Comparison of ENCODE assay signal across 8 cellular contexts in the genomic region with DNA sequence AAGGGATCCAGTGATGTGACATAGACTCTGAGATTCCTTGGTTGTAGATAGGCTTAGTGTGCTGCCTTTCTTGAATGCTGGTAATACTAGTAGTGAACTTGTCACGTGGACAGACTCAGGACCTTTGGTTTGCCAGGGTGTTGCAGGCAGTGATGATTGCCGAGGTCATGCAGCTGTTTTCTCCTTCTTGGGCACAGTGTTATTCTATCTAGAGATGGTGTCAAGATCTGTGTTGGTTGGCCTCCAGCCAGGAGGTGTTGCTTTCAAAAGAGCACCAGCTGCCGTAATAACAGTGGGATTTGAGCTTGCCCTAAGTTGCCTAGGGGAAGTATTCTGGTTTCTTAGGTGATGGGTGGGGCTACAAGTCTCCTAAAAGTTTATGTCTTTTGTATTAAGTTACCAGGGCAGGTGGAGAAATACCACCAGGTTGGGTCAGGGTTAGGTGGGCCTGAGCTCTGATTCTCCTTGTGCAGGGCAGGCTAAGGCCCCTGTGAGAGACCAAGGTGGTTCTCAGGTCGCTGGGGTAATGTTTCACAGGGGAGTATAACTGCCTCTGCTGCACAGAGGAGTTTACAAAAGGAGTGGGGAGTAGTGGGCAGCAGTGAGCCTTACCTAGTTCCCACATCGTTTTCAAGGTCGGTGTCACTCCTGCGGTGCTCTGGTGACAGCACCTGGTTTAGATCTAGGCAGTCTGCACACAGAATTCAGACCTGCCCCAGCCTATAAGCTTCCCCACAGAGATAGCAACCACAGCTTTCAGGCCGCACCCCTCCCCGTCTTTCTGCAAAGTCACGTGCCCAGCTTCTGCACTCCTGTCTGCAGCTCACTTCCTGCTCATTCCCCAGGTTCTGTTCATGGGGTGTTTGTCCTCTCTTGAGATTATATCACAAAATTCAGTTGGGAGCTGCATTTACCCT.
DNase-seq lines count a peak whose midpoint lies in the region; TF ChIP-seq lines count a peak whose summit lies in the region.

No MANE protein-coding gene starts in this region.

- H3K4me1 Mint-ChIP-seq in activated T-helper 2 cell treated with anti-CD3 and anti-CD28 coated beads, Interferon-gamma antibody, Interleukin-2, Interleukin-4, amounts not matched to agents 10 μg/mL and 5 μg/mL and 100 μg/mL, durations not matched to agents 14 hours and 24 hours and 36 hours (ENCODE audit: low read depth), result peaks cover 22% of the 10 kb centered on the region
- H3K4me1 Mint-ChIP-seq in neural progenitor cell, result peaks cover 21% of the 10 kb centered on the region

- intact Hi-C loops in activated T-helper 2 cell treated with anti-CD3 and anti-CD28 coated beads, Interferon-gamma antibody, Interleukin-2, Interleukin-4, amounts not matched to agents 10 μg/mL and 5 μg/mL and 100 μg/mL, durations not matched to agents 14 hours and 24 hours and 36 hours (cut with micrococcal nuclease), result no loop called here

- H2AFZ ChIP-seq in neural progenitor cell (replicated peaks), result no peak overlapping the region
- no peak overlapping the region; the same call in 1 of the 2 replicates for H2AFZ ChIP-seq in Karpas-422 (ENCODE audit: low read length)

- peak overlapping the region; percentile 35 for H3K4me3 Mint-ChIP-seq in activated T-helper 2 cell treated with anti-CD3 and anti-CD28 coated beads, Interferon-gamma antibody, Interleukin-2, Interleukin-4, amounts not matched to agents 10 μg/mL and 5 μg/mL and 100 μg/mL, durations not matched to agents 14 hours and 24 hours and 36 hours (ENCODE audit: low read depth)
- H3K4me3 Mint-ChIP-seq in neural progenitor cell, result no peak overlapping the region

- H3K4me1 ChIP-seq in neural progenitor cell (no peaks in the 10 kb centered on the region), Karpas-422 (ENCODE audit: low read length) (no peaks in the 10 kb centered on the region)

- H3K4me2 ChIP-seq in neural progenitor cell (no peak overlapping the region), Karpas-422 (ENCODE audit: low read depth, low read length, poor library complexity, severe bottlenecking) (no peak overlapping the region)

- peak overlapping the region; percentile 32 for H3K27ac Mint-ChIP-seq in activated T-helper 2 cell treated with anti-CD3 and anti-CD28 coated beads, Interferon-gamma antibody, Interleukin-2, Interleukin-4, amounts not matched to agents 10 μg/mL and 5 μg/mL and 100 μg/mL, durations not matched to agents 14 hours and 24 hours and 36 hours
- peak overlapping the region; percentile 64 for H3K27ac Mint-ChIP-seq in neural progenitor cell

- H3K27me3 ChIP-seq in neural progenitor cell (no peaks in the 10 kb centered on the region), Karpas-422 (ENCODE audit: low read length) (no peaks in the 10 kb centered on the region)

- H3K9me2 ChIP-seq in Karpas-422 (replicated peaks; ENCODE audit: insufficient read depth, low read length), result no peaks in the 10 kb centered on the region

- H3K79me2 ChIP-seq in neural progenitor cell (ENCODE audit: low read depth) (peaks cover 14% of the 10 kb centered on the region), Karpas-422 (ENCODE audit: low read length) (no peaks in the 10 kb centered on the region)

- no peak overlapping the region for H3K9ac ChIP-seq in neural progenitor cell
- H3K9ac ChIP-seq in Karpas-422 (ENCODE audit: low read length), result no peak overlapping the region

- H3K36me3 ChIP-seq in neural progenitor cell (peaks cover 14% of the 10 kb centered on the region), Karpas-422 (ENCODE audit: insufficient read depth, low read length) (no peaks in the 10 kb centered on the region)

- peaks cover 13% of the 10 kb centered on the region for H3K9me3 ChIP-seq in neural progenitor cell (ENCODE audit: low read depth)
- H3K9me3 ChIP-seq in Karpas-422 (ENCODE audit: low read length), result no peaks in the 10 kb centered on the region

- no peaks in the 10 kb centered on the region for H4K20me1 ChIP-seq in neural progenitor cell (ENCODE audit: low read depth)
- H4K20me1 ChIP-seq in Karpas-422 (ENCODE audit: insufficient read depth, low read depth, low read length), result no peaks in the 10 kb centered on the region

- DNase-seq in ELF-1 (ENCODE audit: low read depth, low spot score) (peak; percentile 37), NCI-H82 treated with DMSO at 0.1 percent for 48 hours (lab: John Stamatoyannopoulos, UW; ENCODE audit: unreplicated experiment) (peak; percentile 13), neural progenitor cell (ENCODE audit: low spot score) (no peak), ureter (ENCODE audit: low spot score) (peak; percentile 56), hippocampal formation (lab: John Stamatoyannopoulos, UW) (no peak), Karpas-422 (no peak), NCI-H526 (lab: John Stamatoyannopoulos, UW) (no peak)
- peak; percentile 64 for DNase-seq in activated T-helper 2 cell treated with anti-CD3 and anti-CD28 coated beads, Interferon-gamma antibody, Interleukin-2, Interleukin-4, amounts not matched to agents 10 μg/mL and 5 μg/mL and 100 μg/mL, durations not matched to agents 14 hours and 24 hours and 36 hours (ENCODE audit: low spot score)

- no peak for TF ChIP-seq CTCF in neural progenitor cell (IDR thresholded peaks at IDR 0.05)

- H3K4me3 ChIP-seq in neural progenitor cell (no peak overlapping the region), Karpas-422 (ENCODE audit: low read length) (no peak overlapping the region)

- no peaks in the 10 kb centered on the region for H3K27me3 Mint-ChIP-seq in activated T-helper 2 cell treated with anti-CD3 and anti-CD28 coated beads, Interferon-gamma antibody, Interleukin-2, Interleukin-4, amounts not matched to agents 10 μg/mL and 5 μg/mL and 100 μg/mL, durations not matched to agents 14 hours and 24 hours and 36 hours (ENCODE audit: low read depth)
- no peaks in the 10 kb centered on the region for H3K27me3 Mint-ChIP-seq in neural progenitor cell (ENCODE audit: insufficient read depth, low read depth)

- H3F3A ChIP-seq in neural progenitor cell (ENCODE audit: low read depth), result no peaks in the 10 kb centered on the region

- H3K27ac ChIP-seq in neural progenitor cell (no peak overlapping the region), Karpas-422 (ENCODE audit: low read length) (no peak overlapping the region)

- H3K9me3 Mint-ChIP-seq in activated T-helper 2 cell treated with anti-CD3 and anti-CD28 coated beads, Interferon-gamma antibody, Interleukin-2, Interleukin-4, amounts not matched to agents 10 μg/mL and 5 μg/mL and 100 μg/mL, durations not matched to agents 14 hours and 24 hours and 36 hours, result peaks cover 20% of the 10 kb centered on the region
- peaks cover 23% of the 10 kb centered on the region for H3K9me3 Mint-ChIP-seq in neural progenitor cell

- peaks cover 5% of the 10 kb centered on the region for H3K36me3 Mint-ChIP-seq in activated T-helper 2 cell treated with anti-CD3 and anti-CD28 coated beads, Interferon-gamma antibody, Interleukin-2, Interleukin-4, amounts not matched to agents 10 μg/mL and 5 μg/mL and 100 μg/mL, durations not matched to agents 14 hours and 24 hours and 36 hours (ENCODE audit: low read depth)
- H3K36me3 Mint-ChIP-seq in neural progenitor cell, result no peaks in the 10 kb centered on the region

Comparison
In these comparisons a context has a peak if more than half of its experiments do, and no peak if none do; other contexts are left out.
1. DNase-seq: peak in ELF-1 (single experiment), NCI-H82 treated with DMSO at 0.1 percent for 48 hours (single experiment), activated T-helper 2 cell treated with anti-CD3 and anti-CD28 coated beads, Interferon-gamma antibody, Interleukin-2, Interleukin-4, amounts not matched to agents 10 μg/mL and 5 μg/mL and 100 μg/mL, durations not matched to agents 14 hours and 24 hours and 36 hours (single experiment) and ureter (single experiment); none in neural progenitor cell (single experiment), hippocampal formation (0 of 2), Karpas-422 (single experiment) and NCI-H526 (0 of 2).